34 cellular contexts compared by ENCODE assay signal in genomic region chr17:68766640-68767039, GRCh38.
"Had no signal": no experiment of that assay in that cellular context is flagged by ENCODE, and none has a peak within 500 bp of the region (broad histone marks: within the 10 kb centered on the region; RNA-seq: fewer than 3 reads in every experiment).

No MANE protein-coding gene starts in this region.

- H3K9me3 ChIP-seq: adrenal gland, body of pancreas, breast epithelium had no signal

- H3K4me3 ChIP-seq: adrenal gland, body of pancreas, breast epithelium had no signal

- DNase-seq: activated B cell treated with CpG ODN at 0.5 μM for 24 hours; activated CD4-positive, alpha-beta memory T cell treated with anti-CD3 and anti-CD28 coated beads for 36 hours; activated CD4-positive, alpha-beta T cell treated with anti-CD3 and anti-CD28 coated beads for 4 hours; activated CD4-positive, alpha-beta T cell treated with anti-CD3 and anti-CD28 coated beads, Interleukin-2, amount 10 ng/mL, durations not matched to agents 24 days and 14 days; activated CD4-positive, alpha-beta T cell treated with anti-CD3 and anti-CD28 coated beads, Interleukin-2, amount 50 U/mL, for 1 hour; activated CD4-positive, alpha-beta T cell treated with anti-CD3 and anti-CD28 coated beads, Interleukin-2, amount 50 U/mL, for 4 hours; activated CD4-positive, CD25-positive, alpha-beta regulatory T cell treated with anti-CD3 and anti-CD28 coated beads, Interleukin-2, amount 50 U/mL, for 72 hours; activated CD8-positive, alpha-beta memory T cell treated with anti-CD3 and anti-CD28 coated beads, Interleukin-2, amount 50 U/mL, for 4 hours; activated CD8-positive, alpha-beta T cell treated with anti-CD3 and anti-CD28 coated beads for 36 hours; activated effector memory CD4-positive, alpha-beta T cell treated with anti-CD3 and anti-CD28 coated beads, Interleukin-2, amount 50 U/mL, for 16 hours; activated gamma-delta T cell treated with Interleukin-2 at 50 U/mL for 16 hours; activated naive CD4-positive, alpha-beta T cell; activated naive CD4-positive, alpha-beta T cell treated with anti-CD3 and anti-CD28 coated beads for 36 hours; activated naive CD4-positive, alpha-beta T cell treated with anti-CD3 and anti-CD28 coated beads, Interleukin-2, amount 50 U/mL, for 16 hours; activated naive CD8-positive, alpha-beta T cell treated with anti-CD3 and anti-CD28 coated beads for 36 hours; activated T-cell treated with anti-CD3 and anti-CD28 coated beads for 4 hours; activated T-cell treated with anti-CD3 and anti-CD28 coated beads, Interleukin-2, amount 50 U/mL, for 1 hour; activated T-cell treated with anti-CD3 and anti-CD28 coated beads, Interleukin-2, amount 50 U/mL, for 4 hours; activated T-cell treated with anti-CD3 and anti-CD28 coated beads, Interleukin-2, amount 50 U/mL, for 72 hours; adrenal gland; amniotic stem cell; aorta; body of pancreas; brain microvascular endothelial cell; central memory CD4-positive, alpha-beta T cell; T-helper 1 cell; T-helper 2 cell; T-helper 9 cell had no signal

- H3K36me3 ChIP-seq: adrenal gland, brain microvascular endothelial cell, breast epithelium had no signal

- FAIRE-seq: astrocyte, TTC549 had no signal

- H3K27ac ChIP-seq: adrenal gland, body of pancreas, brain microvascular endothelial cell, breast epithelium, VCaP had no signal

- ATAC-seq: activated CD8-positive, alpha-beta T cell treated with anti-CD3 and anti-CD28 coated beads for 36 hours; activated naive CD4-positive, alpha-beta T cell treated with anti-CD3 and anti-CD28 coated beads, Interleukin-2, amount 50 U/mL, for 72 hours; activated T-cell treated with anti-CD3 and anti-CD28 coated beads, Interleukin-2, amount 50 U/mL, for 4 hours; activated T-cell treated with anti-CD3 and anti-CD28 coated beads, Interleukin-2, amount 50 U/mL, for 72 hours; activated T-helper 17 cell treated with anti-CD3 and anti-CD28 coated beads, Interleukin-2, amount 50 U/mL, for 72 hours; body of pancreas had no signal

- H3K4me1 ChIP-seq: adrenal gland, body of pancreas, breast epithelium had no signal

- H3K27me3 ChIP-seq: adrenal gland, body of pancreas, brain microvascular endothelial cell, breast epithelium had no signal
